9 cellular contexts compared by ENCODE assay signal in genomic region chr12:6605425-6606330, GRCh38. TPM values are rescaled to one million over a fixed set of nuclear protein-coding genes. Genes with fewer than 3 reads are reported as not detected.
DNase-seq lines count a peak whose midpoint lies in the region; ATAC-seq, FAIRE-seq and TF ChIP-seq lines count a peak whose summit lies in the region.
"Had no signal": no experiment of that assay in that cellular context is flagged by ENCODE, and none has a peak within 500 bp of the region (broad histone marks: within the 10 kb centered on the region; RNA-seq: fewer than 3 reads in every experiment).

No MANE protein-coding gene starts in this region.

- no peaks in the 10 kb centered on the region for H3K27me3 Mint-ChIP-seq in chondrocyte (ENCODE audit: low read depth)

- CTCF ChIA-PET in HepG2 (lab: Yijun Ruan, JAX; ENCODE audit: low intra/inter-chr PET ratio, low total read pairs) = no interaction called here

- H2AFZ ChIP-seq in HepG2 (ENCODE audit: low read length) = no peak overlapping the region

- no peaks in the 10 kb centered on the region for H3K9me3 Mint-ChIP-seq in chondrocyte (ENCODE audit: low read depth)

- peak overlapping the region; percentile 84 for H3K27ac Mint-ChIP-seq in chondrocyte (ENCODE audit: unreplicated experiment)

- H3K4me1 ChIP-seq in HepG2 (ENCODE audit: insufficient read depth, low read length) = peaks cover 50% of the 10 kb centered on the region

- peak overlapping the region; percentile 89 for H3K4me3 Mint-ChIP-seq in chondrocyte (ENCODE audit: unreplicated experiment)

- TSS peak; percentile 51 for BruUV-seq in HepG2 (replicated peaks; lab: Mats Ljungman, UMichigan)

- TF ChIP-seq POLR2A in HepG2 (IDR thresholded peaks at IDR 0.05; ENCODE audit: insufficient read depth in 1 of 2, low read depth in 2 of 2, low read length in 2 of 2) = no peak

- peak overlapping the region; percentile 85 for H3K27ac ChIP-seq in HepG2 (ENCODE audit: extremely low read length, insufficient read depth, low read length)
- H3K27ac ChIP-seq in substantia nigra (ENCODE audit: low read depth, low read length, poor library complexity, severe bottlenecking) = peak overlapping the region; percentile 95

- TF ChIP-seq EP300 in HepG2 (IDR thresholded peaks at IDR 0.05; ENCODE audit: low read depth in 2 of 2, low read length in 2 of 2) (no peak), HepG2 (CRISPR knock-in tag; IDR thresholded peaks at IDR 0.05; ENCODE audit: borderline replicate concordance) (no peak)

- H3K27me3 ChIP-seq in HepG2 (ENCODE audit: control insufficient read depth in 1 of 2, insufficient read depth in 2 of 2, low read length in 2 of 2) = no peaks in the 10 kb centered on the region; a peak in 1 of 5 replicates

- peaks cover 17% of the 10 kb centered on the region for H4K20me1 ChIP-seq in HepG2 (ENCODE audit: insufficient read depth, low read length)

- peak overlapping the region; percentile 87 for H3K9ac ChIP-seq in HepG2 (ENCODE audit: insufficient read depth, low read depth, low read length)

- H3K4me1 Mint-ChIP-seq in chondrocyte (ENCODE audit: low read depth) = peaks cover 41% of the 10 kb centered on the region

- DNase-seq in NCI-H748 (lab: John Stamatoyannopoulos, UW; ENCODE audit: unreplicated experiment) = peak; percentile 37
- DNase-seq in NCI-H748 treated with DMSO at 0.1 percent for 48 hours (lab: John Stamatoyannopoulos, UW) = no peak
- peak; percentile 14 to 44 (median 38) for DNase-seq in T-helper 1 cell
- no peak for DNase-seq in chondrocyte (ENCODE audit: low spot score)
- no peak for DNase-seq in HepG2 (ENCODE audit: low spot score)
- DNase-seq in substantia nigra (lab: John Stamatoyannopoulos, UW) = peak in 5 of 49 donors; percentile 41 to 64 (median 53)

- in situ Hi-C loops in HepG2 (cut with HindIII; ENCODE audit: extremely low pct_ligation_motif_present, low pct_unique_long_range_greater_than_20kb) = no loop called here

- TF ChIP-seq CTCF in chondrocyte (IDR thresholded peaks at IDR 0.05) (peak; percentile 13), HepG2 (CRISPR knock-in tag; IDR thresholded peaks at IDR 0.05) (no peak)

- no peak for FAIRE-seq in HepG2 (lab: Jason Lieb, UNC)
- FAIRE-seq: endometrium had no signal

- H3K79me2 ChIP-seq in HepG2 (ENCODE audit: insufficient read depth, low read length) = peaks cover 36% of the 10 kb centered on the region

- peak overlapping the region; percentile 99 for H3K4me2 ChIP-seq in HepG2 (ENCODE audit: low read depth, low read length)

- H3K9me3 ChIP-seq in HepG2 (ENCODE audit: low read length) = no peaks in the 10 kb centered on the region

- POLR2A ChIA-PET in HepG2 (lab: Yijun Ruan, JAX) = interaction anchor here (0.7 to 2.2 kb wide), 8 partner anchors 10 to 147 kb away, joined by 3 to 7 read pairs (median 5); partner anchors contain the start of genes COPS7A, GAPDH, MLF2 and NOP2

- H3K4me3 ChIP-seq in HepG2 (replicated peaks in 1 of 3; ENCODE audit: insufficient read depth in 1 of 3, low read depth in 2 of 3, low read length in 3 of 3) = peak overlapping the region; percentile 71 to 91 (median 74)

- TF ChIP-seq RAD21 in HepG2 (CRISPR knock-in tag; IDR thresholded peaks at IDR 0.05) = no peak

- 26% methylated on average over 12 of the region's 18 CpGs for WGBS in HepG2 (ENCODE audit: low lambda C conversion rate)

- peaks cover 21 to 37% of the 10 kb centered on the region in 2 experiments for H3K36me3 ChIP-seq in HepG2 (replicated peaks in 1 of 2; ENCODE audit: control insufficient read depth in 1 of 2, insufficient read depth in 2 of 2, low read length in 2 of 2)

- peaks cover 15% of the 10 kb centered on the region for H3K36me3 Mint-ChIP-seq in chondrocyte (ENCODE audit: low read depth)

- peak; percentile 8 for ATAC-seq in HepG2
- ATAC-seq in GM21526 (IDR thresholded peaks at IDR 0.05; ENCODE audit: low FRiP score, unreplicated experiment) = no peak
- ATAC-seq in HG03565 (IDR thresholded peaks at IDR 0.05; ENCODE audit: unreplicated experiment) = no peak

- intact Hi-C loops in HepG2 (cut with micrococcal nuclease; ENCODE audit: unreplicated experiment) = loop anchor here (2.0 kb wide), 1 partner anchor 37 kb away; the partner anchor contains the start of gene NOP2

RNA-seq across cellular contexts. Expression of gene CHD4, which starts 1.5 kb away (rescaled TPM):
- 227 to 242 TPM (median 231 TPM) in 3 replicates for total RNA-seq in chondrocyte
- total RNA-seq in HepG2 (2016; rRNA removed; fragmentation: Illumina TruSeq; extraction: Trizol) = 148 and 156 TPM in 2 replicates
- total RNA-seq in HepG2 (2016; cell fraction: cytosol; rRNA removed; fragmentation: Illumina TruSeq; extraction: Trizol; ENCODE audit: low read depth) = 15.5 and 17.3 TPM in 2 replicates
- total RNA-seq in HepG2 (2016; cell fraction: insoluble cytoplasmic fraction; rRNA removed; fragmentation: Illumina TruSeq; extraction: Trizol) = 147 and 150 TPM in 2 replicates
- 36.3 and 39.7 TPM in 2 replicates for total RNA-seq in HepG2 (2016; cell fraction: membrane; rRNA removed; fragmentation: Illumina TruSeq; extraction: Trizol)
- total RNA-seq in HepG2 (2016; cell fraction: nucleus; rRNA removed; fragmentation: Illumina TruSeq; extraction: Trizol) = 250 and 271 TPM in 2 replicates
- 76.2 and 82.8 TPM in 2 replicates for polyA plus RNA-seq in HepG2 (2011; rRNA removed)
- polyA plus RNA-seq in HepG2 (2011; cell fraction: cytosol; rRNA removed) = 64.8 and 67.1 TPM in 2 replicates
- 148 and 172 TPM in 2 replicates for polyA plus RNA-seq in HepG2 (2011; cell fraction: nucleus; rRNA removed)
- 74.3 and 85.1 TPM in 2 replicates for polyA plus RNA-seq in HepG2 (2012)
- 8.7 and 9.0 TPM in 2 replicates for polyA plus RNA-seq in HepG2 (2016; cell fraction: cytosol; fragmentation: Illumina TruSeq; extraction: Trizol; ENCODE audit: low read depth)
- 121 and 138 TPM in 2 replicates for polyA plus RNA-seq in HepG2 (2016; cell fraction: insoluble cytoplasmic fraction; fragmentation: Illumina TruSeq; extraction: Trizol; ENCODE audit: low read depth)
- polyA plus RNA-seq in HepG2 (2016; cell fraction: membrane; fragmentation: Illumina TruSeq; extraction: Trizol; ENCODE audit: low read depth) = 17.5 and 22.9 TPM in 2 replicates
- polyA plus RNA-seq in HepG2 (2016; cell fraction: nucleus; fragmentation: Illumina TruSeq; extraction: Trizol; ENCODE audit: insufficient read depth, low read depth) = 343 and 358 TPM in 2 replicates
- polyA minus RNA-seq in HepG2 (2011; rRNA and poly(A)+ RNA removed; ENCODE audit: low replicate concordance) = 130 and 210 TPM in 2 replicates
- polyA minus RNA-seq in HepG2 (2011; cell fraction: cytosol; rRNA and poly(A)+ RNA removed) = 76.1 and 89.0 TPM in 2 replicates
- 87.0 and 130 TPM in 2 replicates for polyA minus RNA-seq in HepG2 (2011; cell fraction: nucleus; rRNA and poly(A)+ RNA removed)

RNA-seq across cellular contexts. Expression of gene LPAR5, which starts 30.1 kb away (rescaled TPM):
- total RNA-seq in chondrocyte (0.41 to 0.57 TPM (median 0.48 TPM) in 3 replicates), HepG2 (2016; rRNA removed; fragmentation: Illumina TruSeq; extraction: Trizol) (0.07 and 0.09 TPM in 2 replicates)
- total RNA-seq in HepG2 (2016; cell fraction: cytosol; rRNA removed; fragmentation: Illumina TruSeq; extraction: Trizol; ENCODE audit: low read depth) = not detected in 2 replicates
- total RNA-seq in HepG2 (2016; cell fraction: insoluble cytoplasmic fraction; rRNA removed; fragmentation: Illumina TruSeq; extraction: Trizol) = 0.06 and 0.09 TPM in 2 replicates
- 0.09 TPM in 1 of 2 replicates, not detected in the other for total RNA-seq in HepG2 (2016; cell fraction: membrane; rRNA removed; fragmentation: Illumina TruSeq; extraction: Trizol)
- total RNA-seq in HepG2 (2016; cell fraction: nucleus; rRNA removed; fragmentation: Illumina TruSeq; extraction: Trizol) = not detected in 2 replicates
- polyA plus RNA-seq in HepG2 (2011; rRNA removed) = 0.17 and 0.32 TPM in 2 replicates
- polyA plus RNA-seq in HepG2 (2011; cell fraction: cytosol; rRNA removed) = 0.19 and 0.32 TPM in 2 replicates
- 0.36 and 0.40 TPM in 2 replicates for polyA plus RNA-seq in HepG2 (2011; cell fraction: nucleus; rRNA removed)
- 0.17 and 0.32 TPM in 2 replicates for polyA plus RNA-seq in HepG2 (2012)
- 0.05 TPM in 1 of 2 replicates, not detected in the other for polyA plus RNA-seq in HepG2 (2016; cell fraction: cytosol; fragmentation: Illumina TruSeq; extraction: Trizol; ENCODE audit: low read depth)
- not detected in 2 replicates for polyA plus RNA-seq in HepG2 (2016; cell fraction: insoluble cytoplasmic fraction; fragmentation: Illumina TruSeq; extraction: Trizol; ENCODE audit: low read depth)
- not detected in 2 replicates for polyA plus RNA-seq in HepG2 (2016; cell fraction: membrane; fragmentation: Illumina TruSeq; extraction: Trizol; ENCODE audit: low read depth)
- 0.22 TPM in 1 of 2 replicates, not detected in the other for polyA plus RNA-seq in HepG2 (2016; cell fraction: nucleus; fragmentation: Illumina TruSeq; extraction: Trizol; ENCODE audit: insufficient read depth, low read depth)
- polyA minus RNA-seq in HepG2 (2011; rRNA and poly(A)+ RNA removed; ENCODE audit: low replicate concordance) = 0.98 and 5.8 TPM in 2 replicates
- polyA minus RNA-seq in HepG2 (2011; cell fraction: cytosol; rRNA and poly(A)+ RNA removed) = 0.69 and 0.88 TPM in 2 replicates
- polyA minus RNA-seq in HepG2 (2011; cell fraction: nucleus; rRNA and poly(A)+ RNA removed) = 0.37 TPM in 1 of 2 replicates, not detected in the other

RNA-seq across cellular contexts. Expression of gene NOP2, which starts 37.6 kb away (rescaled TPM):
- total RNA-seq in chondrocyte (27.1 to 39.3 TPM (median 32.5 TPM) in 3 replicates), HepG2 (2016; rRNA removed; fragmentation: Illumina TruSeq; extraction: Trizol) (50.0 and 56.7 TPM in 2 replicates)
- 12.9 and 15.9 TPM in 2 replicates for total RNA-seq in HepG2 (2016; cell fraction: cytosol; rRNA removed; fragmentation: Illumina TruSeq; extraction: Trizol; ENCODE audit: low read depth)
- 47.8 and 60.1 TPM in 2 replicates for total RNA-seq in HepG2 (2016; cell fraction: insoluble cytoplasmic fraction; rRNA removed; fragmentation: Illumina TruSeq; extraction: Trizol)
- total RNA-seq in HepG2 (2016; cell fraction: membrane; rRNA removed; fragmentation: Illumina TruSeq; extraction: Trizol) = 14.5 and 16.3 TPM in 2 replicates
- total RNA-seq in HepG2 (2016; cell fraction: nucleus; rRNA removed; fragmentation: Illumina TruSeq; extraction: Trizol) = 58.7 and 75.9 TPM in 2 replicates
- polyA plus RNA-seq in HepG2 (2011; rRNA removed) = 47.3 and 52.9 TPM in 2 replicates
- 23.1 and 25.0 TPM in 2 replicates for polyA plus RNA-seq in HepG2 (2011; cell fraction: cytosol; rRNA removed)
- 189 and 191 TPM in 2 replicates for polyA plus RNA-seq in HepG2 (2011; cell fraction: nucleus; rRNA removed)
- polyA plus RNA-seq in HepG2 (2012) = 39.3 and 51.1 TPM in 2 replicates
- 5.0 and 5.2 TPM in 2 replicates for polyA plus RNA-seq in HepG2 (2016; cell fraction: cytosol; fragmentation: Illumina TruSeq; extraction: Trizol; ENCODE audit: low read depth)
- polyA plus RNA-seq in HepG2 (2016; cell fraction: insoluble cytoplasmic fraction; fragmentation: Illumina TruSeq; extraction: Trizol; ENCODE audit: low read depth) = 58.8 and 61.3 TPM in 2 replicates
- polyA plus RNA-seq in HepG2 (2016; cell fraction: membrane; fragmentation: Illumina TruSeq; extraction: Trizol; ENCODE audit: low read depth) = 8.6 and 9.0 TPM in 2 replicates
- 230 and 250 TPM in 2 replicates for polyA plus RNA-seq in HepG2 (2016; cell fraction: nucleus; fragmentation: Illumina TruSeq; extraction: Trizol; ENCODE audit: insufficient read depth, low read depth)
- 70.3 and 126 TPM in 2 replicates for polyA minus RNA-seq in HepG2 (2011; rRNA and poly(A)+ RNA removed; ENCODE audit: low replicate concordance)
- 17.4 and 20.0 TPM in 2 replicates for polyA minus RNA-seq in HepG2 (2011; cell fraction: cytosol; rRNA and poly(A)+ RNA removed)
- polyA minus RNA-seq in HepG2 (2011; cell fraction: nucleus; rRNA and poly(A)+ RNA removed) = 63.5 and 67.9 TPM in 2 replicates

RNA-seq across cellular contexts. Expression of gene ACRBP, which starts 41.6 kb away (rescaled TPM):
- total RNA-seq in chondrocyte (0.37 to 0.74 TPM (median 0.41 TPM) in 3 replicates), HepG2 (2016; rRNA removed; fragmentation: Illumina TruSeq; extraction: Trizol) (not detected in 2 replicates)
- 0.61 TPM in 1 of 2 replicates, not detected in the other for total RNA-seq in HepG2 (2016; cell fraction: cytosol; rRNA removed; fragmentation: Illumina TruSeq; extraction: Trizol; ENCODE audit: low read depth)
- total RNA-seq in HepG2 (2016; cell fraction: insoluble cytoplasmic fraction; rRNA removed; fragmentation: Illumina TruSeq; extraction: Trizol) = 0.11 TPM in 1 of 2 replicates, not detected in the other
- not detected in 2 replicates for total RNA-seq in HepG2 (2016; cell fraction: membrane; rRNA removed; fragmentation: Illumina TruSeq; extraction: Trizol)
- 0.43 TPM in 1 of 2 replicates, not detected in the other for total RNA-seq in HepG2 (2016; cell fraction: nucleus; rRNA removed; fragmentation: Illumina TruSeq; extraction: Trizol)
- polyA plus RNA-seq in HepG2 (2011; rRNA removed) = 0.37 and 0.46 TPM in 2 replicates
- 0.17 and 0.28 TPM in 2 replicates for polyA plus RNA-seq in HepG2 (2011; cell fraction: cytosol; rRNA removed)
- 2.4 and 3.2 TPM in 2 replicates for polyA plus RNA-seq in HepG2 (2011; cell fraction: nucleus; rRNA removed)
- 0.19 and 0.63 TPM in 2 replicates for polyA plus RNA-seq in HepG2 (2012)
- polyA plus RNA-seq in HepG2 (2016; cell fraction: cytosol; fragmentation: Illumina TruSeq; extraction: Trizol; ENCODE audit: low read depth) = not detected in 2 replicates
- polyA plus RNA-seq in HepG2 (2016; cell fraction: insoluble cytoplasmic fraction; fragmentation: Illumina TruSeq; extraction: Trizol; ENCODE audit: low read depth) = not detected in 2 replicates
- not detected in 2 replicates for polyA plus RNA-seq in HepG2 (2016; cell fraction: membrane; fragmentation: Illumina TruSeq; extraction: Trizol; ENCODE audit: low read depth)
- polyA plus RNA-seq in HepG2 (2016; cell fraction: nucleus; fragmentation: Illumina TruSeq; extraction: Trizol; ENCODE audit: insufficient read depth, low read depth) = not detected in 2 replicates
- 1.1 and 2.1 TPM in 2 replicates for polyA minus RNA-seq in HepG2 (2011; rRNA and poly(A)+ RNA removed; ENCODE audit: low replicate concordance)
- polyA minus RNA-seq in HepG2 (2011; cell fraction: cytosol; rRNA and poly(A)+ RNA removed) = not detected in 2 replicates
- 0.99 and 1.0 TPM in 2 replicates for polyA minus RNA-seq in HepG2 (2011; cell fraction: nucleus; rRNA and poly(A)+ RNA removed)

RNA-seq across cellular contexts. Expression of gene IFFO1, which starts 49.8 kb away (rescaled TPM):
- 29.0 to 29.5 TPM (median 29.2 TPM) in 3 replicates for total RNA-seq in chondrocyte
- 7.0 and 12.8 TPM in 2 replicates for total RNA-seq in HepG2 (2016; rRNA removed; fragmentation: Illumina TruSeq; extraction: Trizol)
- total RNA-seq in HepG2 (2016; cell fraction: cytosol; rRNA removed; fragmentation: Illumina TruSeq; extraction: Trizol; ENCODE audit: low read depth) = 2.3 and 2.6 TPM in 2 replicates
- total RNA-seq in HepG2 (2016; cell fraction: insoluble cytoplasmic fraction; rRNA removed; fragmentation: Illumina TruSeq; extraction: Trizol) = 6.1 and 12.5 TPM in 2 replicates
- total RNA-seq in HepG2 (2016; cell fraction: membrane; rRNA removed; fragmentation: Illumina TruSeq; extraction: Trizol) = 4.1 and 5.9 TPM in 2 replicates
- 13.7 and 16.1 TPM in 2 replicates for total RNA-seq in HepG2 (2016; cell fraction: nucleus; rRNA removed; fragmentation: Illumina TruSeq; extraction: Trizol)
- polyA plus RNA-seq in HepG2 (2011; rRNA removed) = 14.6 and 18.3 TPM in 2 replicates
- polyA plus RNA-seq in HepG2 (2011; cell fraction: cytosol; rRNA removed) = 7.8 and 9.6 TPM in 2 replicates
- polyA plus RNA-seq in HepG2 (2011; cell fraction: nucleus; rRNA removed) = 132 TPM in 2 replicates
- polyA plus RNA-seq in HepG2 (2012) = 8.0 and 11.7 TPM in 2 replicates
- 1.9 TPM in 2 replicates for polyA plus RNA-seq in HepG2 (2016; cell fraction: cytosol; fragmentation: Illumina TruSeq; extraction: Trizol; ENCODE audit: low read depth)
- polyA plus RNA-seq in HepG2 (2016; cell fraction: insoluble cytoplasmic fraction; fragmentation: Illumina TruSeq; extraction: Trizol; ENCODE audit: low read depth) = 6.6 and 8.2 TPM in 2 replicates
- polyA plus RNA-seq in HepG2 (2016; cell fraction: membrane; fragmentation: Illumina TruSeq; extraction: Trizol; ENCODE audit: low read depth) = 3.2 and 3.5 TPM in 2 replicates
- polyA plus RNA-seq in HepG2 (2016; cell fraction: nucleus; fragmentation: Illumina TruSeq; extraction: Trizol; ENCODE audit: insufficient read depth, low read depth) = 54.2 and 55.8 TPM in 2 replicates
- polyA minus RNA-seq in HepG2 (2011; rRNA and poly(A)+ RNA removed; ENCODE audit: low replicate concordance) = 0.61 and 11.8 TPM in 2 replicates
- polyA minus RNA-seq in HepG2 (2011; cell fraction: cytosol; rRNA and poly(A)+ RNA removed) = 2.9 and 3.4 TPM in 2 replicates
- polyA minus RNA-seq in HepG2 (2011; cell fraction: nucleus; rRNA and poly(A)+ RNA removed) = 12.5 and 14.4 TPM in 2 replicates

Comparison
In these comparisons a context has a peak if more than half of its experiments do, and no peak if none do; other contexts are left out.
1. DNase-seq: peak in NCI-H748 (single experiment) and T-helper 1 cell (5 of 5); none in NCI-H748 treated with DMSO at 0.1 percent for 48 hours (single experiment), chondrocyte (single experiment) and HepG2 (single experiment).